Comparison of ENCODE assay signal across 36 cellular contexts in genomic region chr16:88026964-88027938, GRCh38.
A peak's percentile ranks its signal among the peaks of the same experiment; 100 is the strongest.
DNase-seq lines count a peak whose midpoint lies in the region; ATAC-seq and TF ChIP-seq lines count a peak whose summit lies in the region.
"Had no signal": no experiment of that assay in that cellular context is flagged by ENCODE, and none has a peak within 500 bp of the region (broad histone marks: within the 10 kb centered on the region; RNA-seq: fewer than 3 reads in every experiment).

No MANE protein-coding gene starts in this region.

- TF ChIP-seq POLR2A in spleen (IDR thresholded peaks at IDR 0.05) = no peak

- H2AFZ ChIP-seq in mammary epithelial cell (ENCODE audit: low read depth, low read length) = no peak overlapping the region

- no peak for DNase-seq in activated T-cell treated with anti-CD3 and anti-CD28 coated beads, Interleukin-2, amount 50 U/mL, for 24 hours
- DNase-seq in activated T-cell treated with anti-CD3 and anti-CD28 coated beads for 4 hours (no peak), RWPE2 (ENCODE audit: low spot score) (peak; percentile 49), spleen (peak; percentile 67), mammary epithelial cell (no peak), cerebellar cortex (ENCODE audit: low spot score) (no peak), cerebellar nuclear complex (lab: John Stamatoyannopoulos, UW) (no peak)
- DNase-seq: 8988T; activated CD4-positive, alpha-beta T cell treated with anti-CD3 and anti-CD28 coated beads for 48 hours; activated CD8-positive, alpha-beta memory T cell treated with anti-CD3 and anti-CD28 coated beads, Interleukin-2, amount 10 ng/mL, durations not matched to agents 7 days and 5 days; activated naive CD4-positive, alpha-beta T cell treated with anti-CD3 and anti-CD28 coated beads, Interleukin-2, amount 50 U/mL, for 16 hours; CD8-positive, alpha-beta T cell; central memory CD4-positive, alpha-beta T cell; DMS 273 treated with DMSO at 0.1 percent for 48 hours; EL; hypothalamus; Kasumi-1; naive thymus-derived CD4-positive, alpha-beta T cell; NCI-H2171; NCI-H510A; PC-3; right cardiac atrium; SHP77; stimulated activated CD4-positive, alpha-beta T cell treated with anti-CD3 and anti-CD28 coated beads, Interleukin-4, amount 100 ng/mL, for 1 hour; testis had no signal

- H3K27me3 ChIP-seq in RWPE2 (ENCODE audit: insufficient read depth, poor library complexity, severe bottlenecking) (no peaks in the 10 kb centered on the region), iPS-20b (ENCODE audit: insufficient read depth, low read length) (no peaks in the 10 kb centered on the region), spleen (replicated peaks in 1 of 7) (no peaks in the 10 kb centered on the region), mammary epithelial cell (ENCODE audit: insufficient read depth, low read length) (no peaks in the 10 kb centered on the region)
- H3K27me3 ChIP-seq: dorsolateral prefrontal cortex, gastroesophageal sphincter, left lung, ovary, testis, uterus had no signal

- H3K36me3 Mint-ChIP-seq in activated T-cell treated with anti-CD3 and anti-CD28 coated beads, Interleukin-2, amount 50 U/mL, for 24 hours (ENCODE audit: low read depth) = peaks cover 79% of the 10 kb centered on the region

- H3K27me3 Mint-ChIP-seq in activated T-cell treated with anti-CD3 and anti-CD28 coated beads, Interleukin-2, amount 50 U/mL, for 24 hours = no peaks in the 10 kb centered on the region
- H3K27me3 Mint-ChIP-seq: activated CD8-positive, alpha-beta memory T cell treated with anti-CD3 and anti-CD28 coated beads, Interleukin-2, amount 10 ng/mL, durations not matched to agents 7 days and 5 days; naive thymus-derived CD4-positive, alpha-beta T cell had no signal

- dilution Hi-C loops in mammary epithelial cell (cut with HindIII; ENCODE audit: low sequenced_read_pairs) = no loop called here

- peaks cover 20% of the 10 kb centered on the region for H3K4me1 Mint-ChIP-seq in activated T-cell treated with anti-CD3 and anti-CD28 coated beads, Interleukin-2, amount 50 U/mL, for 24 hours (ENCODE audit: low read depth)

- intact Hi-C loops in spleen (cut with DNase I; ENCODE audit: low total_unique reads) = no loop called here
- intact Hi-C loops in mammary epithelial cell (cut with micrococcal nuclease) = no loop called here

- H3K4me3 ChIP-seq in RWPE2 (ENCODE audit: severe bottlenecking) (no peak overlapping the region), iPS-20b (ENCODE audit: low read length) (no peak overlapping the region), spleen (no peak overlapping the region), mammary epithelial cell (replicated peaks in 1 of 3; ENCODE audit: insufficient read depth in 1 of 3, low read depth in 2 of 3, low read length in 3 of 3) (no peak overlapping the region)
- H3K4me3 ChIP-seq: dorsolateral prefrontal cortex, gastroesophageal sphincter, left lung, ovary, testis, uterus had no signal

- H3K79me2 ChIP-seq in mammary epithelial cell (ENCODE audit: insufficient read depth, low read length) = no peaks in the 10 kb centered on the region

- peak overlapping the region; percentile 70 for H3K27ac Mint-ChIP-seq in activated T-cell treated with anti-CD3 and anti-CD28 coated beads, Interleukin-2, amount 50 U/mL, for 24 hours
- H3K27ac Mint-ChIP-seq: activated CD8-positive, alpha-beta memory T cell treated with anti-CD3 and anti-CD28 coated beads, Interleukin-2, amount 10 ng/mL, durations not matched to agents 7 days and 5 days; CD8-positive, alpha-beta T cell; naive thymus-derived CD4-positive, alpha-beta T cell; T-helper 2 cell treated with Interferon-gamma antibody and Interleukin-4, amounts not matched to agents 5 μg/mL and 100 μg/mL, for 36 hours had no signal

- no peak overlapping the region for H3K4me2 ChIP-seq in mammary epithelial cell (ENCODE audit: insufficient read depth, low read depth, low read length)

- 94 to 97% (median 95%) methylated on average over 38 to 51 of the region's 51 CpGs for WGBS in spleen, 5 donors
- 95% methylated on average over 40 of the region's 51 CpGs for WGBS in mammary epithelial cell (ENCODE audit: low coverage, missing lambda C conversion rate)

- H3K27ac ChIP-seq in RWPE2 (ENCODE audit: poor library complexity, severe bottlenecking) (no peak overlapping the region), iPS-20b (ENCODE audit: low read length) (peak overlapping the region; percentile 9), spleen (no peak overlapping the region), mammary epithelial cell (ENCODE audit: insufficient read depth, low read depth, low read length) (no peak overlapping the region)
- H3K27ac ChIP-seq: gastroesophageal sphincter, HL-60, left lung, ovary, testis, uterus had no signal

- H4K20me1 ChIP-seq in mammary epithelial cell (ENCODE audit: insufficient read depth, low read length) = no peaks in the 10 kb centered on the region

- no peak for ATAC-seq in RWPE2 (ENCODE audit: low read depth)
- ATAC-seq: activated CD8-positive, alpha-beta memory T cell treated with anti-CD3 and anti-CD28 coated beads, Interleukin-2, amount 10 ng/mL, durations not matched to agents 7 days and 5 days; CD8-positive, alpha-beta T cell; gastroesophageal sphincter; HepG2; left lung; naive thymus-derived CD4-positive, alpha-beta T cell; PC-3 had no signal

- TF ChIP-seq CTCF in RWPE2 (IDR thresholded peaks at IDR 0.05; ENCODE audit: poor library complexity, severe bottlenecking) = no peak
- TF ChIP-seq CTCF in spleen (IDR thresholded peaks at IDR 0.05 in 8 of 11, conservative IDR thresholded peaks at IDR 0.05 in 3 of 11) = no peak
- no peak for TF ChIP-seq CTCF in mammary epithelial cell (conservative IDR thresholded peaks at IDR 0.05 in 1 of 2, IDR thresholded peaks at IDR 0.05 in 1 of 2; ENCODE audit: extremely low read depth in 1 of 2, insufficient read depth in 1 of 2, low read depth in 1 of 2, low read length in 2 of 2)

- CTCF ChIA-PET in mammary epithelial cell (lab: Charles Lee; ENCODE audit: low non-redundant PET) = no interaction called here

- H3K9me3 ChIP-seq in RWPE2 (ENCODE audit: severe bottlenecking) (no peaks in the 10 kb centered on the region), iPS-20b (ENCODE audit: insufficient read depth, low read depth, low read length) (no peaks in the 10 kb centered on the region), spleen (no peaks in the 10 kb centered on the region), mammary epithelial cell (replicated peaks; ENCODE audit: insufficient read depth, low read length) (no peaks in the 10 kb centered on the region)
- H3K9me3 ChIP-seq: gastroesophageal sphincter, left lung, ovary, testis, uterus had no signal

- no peaks in the 10 kb centered on the region for H3K9me3 Mint-ChIP-seq in activated T-cell treated with anti-CD3 and anti-CD28 coated beads, Interleukin-2, amount 50 U/mL, for 24 hours
- H3K9me3 Mint-ChIP-seq: activated T-helper 1 cell treated with anti-CD3 and anti-CD28 coated beads, Interleukin-12 subunit alpha, Interleukin-12 subunit beta, Interleukin-2, Interleukin-4 antibody, amounts not matched to agents 30 ng/mL and 10 ng/mL and 1 ng/mL, durations not matched to agents 14 hours and 24 hours and 36 hours; CD8-positive, alpha-beta T cell; mesothelial cell of epicardium; naive thymus-derived CD4-positive, alpha-beta T cell; T-helper 2 cell treated with Interferon-gamma antibody and Interleukin-4, amounts not matched to agents 5 μg/mL and 100 μg/mL, for 36 hours had no signal

- H3K4me1 ChIP-seq in RWPE2 (ENCODE audit: insufficient read depth, poor library complexity, severe bottlenecking) = no peaks in the 10 kb centered on the region
- peaks cover 17% of the 10 kb centered on the region for H3K4me1 ChIP-seq in iPS-20b (ENCODE audit: insufficient read depth, low read length)
- peaks cover 0 to 18% (median 11%) of the 10 kb centered on the region in 6 donors for H3K4me1 ChIP-seq in spleen
- peaks cover 8% of the 10 kb centered on the region for H3K4me1 ChIP-seq in mammary epithelial cell (ENCODE audit: insufficient read depth, low read length)
- H3K4me1 ChIP-seq: testis, uterus had no signal

- H3K9ac ChIP-seq in iPS-20b (ENCODE audit: low read depth, low read length) (no peak overlapping the region), mammary epithelial cell (ENCODE audit: insufficient read depth, low read length) (no peak overlapping the region)

- in situ Hi-C loops in mammary epithelial cell (cut with MboI; ENCODE audit: low sequenced_read_pairs in 2 of 2) = no loop called here

- H3K4me3 Mint-ChIP-seq in activated T-cell treated with anti-CD3 and anti-CD28 coated beads, Interleukin-2, amount 50 U/mL, for 24 hours = no peak overlapping the region
- H3K4me3 Mint-ChIP-seq: activated CD8-positive, alpha-beta memory T cell treated with anti-CD3 and anti-CD28 coated beads, Interleukin-2, amount 10 ng/mL, durations not matched to agents 7 days and 5 days; activated T-helper 1 cell treated with anti-CD3 and anti-CD28 coated beads, Interleukin-12 subunit alpha, Interleukin-12 subunit beta, Interleukin-2, Interleukin-4 antibody, amounts not matched to agents 30 ng/mL and 10 ng/mL and 1 ng/mL, durations not matched to agents 14 hours and 24 hours and 36 hours; CD8-positive, alpha-beta T cell; mesothelial cell of epicardium; naive thymus-derived CD4-positive, alpha-beta T cell; T-helper 2 cell treated with Interferon-gamma antibody and Interleukin-4, amounts not matched to agents 5 μg/mL and 100 μg/mL, for 36 hours had no signal

- H3K36me3 ChIP-seq in RWPE2 (ENCODE audit: low read depth) (no peaks in the 10 kb centered on the region), iPS-20b (ENCODE audit: insufficient read depth, low read depth, low read length) (no peaks in the 10 kb centered on the region), spleen (peaks cover 0 to 78% (median 20%) of the 10 kb centered on the region in 6 donors), mammary epithelial cell (ENCODE audit: insufficient read depth, low read length) (peaks cover 2% of the 10 kb centered on the region)
- H3K36me3 ChIP-seq: ovary, uterus had no signal

- no TSS peak for BruUV-seq in mammary epithelial cell (replicated peaks; lab: Mats Ljungman, UMichigan)

Comparison
In these comparisons a context has a peak if more than half of its experiments do, and no peak if none do; other contexts are left out.
1. DNase-seq: peak in RWPE2 (single experiment) and spleen (single experiment); none in activated T-cell treated with anti-CD3 and anti-CD28 coated beads, Interleukin-2, amount 50 U/mL, for 24 hours (single experiment), activated T-cell treated with anti-CD3 and anti-CD28 coated beads for 4 hours (single experiment), mammary epithelial cell (single experiment), cerebellar cortex (single experiment) and cerebellar nuclear complex (0 of 2).